In genomic region chr7:156560075-156560474, GRCh38 we compare ENCODE assay signal across 14 cellular contexts.
DNase-seq lines count a peak whose midpoint lies in the region; ATAC-seq and TF ChIP-seq lines count a peak whose summit lies in the region.
"Had no signal": no experiment of that assay in that cellular context is flagged by ENCODE, and none has a peak within 500 bp of the region (broad histone marks: within the 10 kb centered on the region; RNA-seq: fewer than 3 reads in every experiment).

No MANE protein-coding gene starts in this region.

- H3K27ac ChIP-seq in DOHH2 (ENCODE audit: low read depth, low read length) (no peak overlapping the region), lung (ENCODE audit: low read depth in 1 of 2, low read length in 1 of 2) (no peak overlapping the region)
- H3K27ac ChIP-seq: breast epithelium had no signal

- H3K4me2 ChIP-seq in DOHH2 (ENCODE audit: low read length): no peak overlapping the region

- no peaks in the 10 kb centered on the region for H3K9me2 ChIP-seq in DOHH2 (replicated peaks; ENCODE audit: control insufficient read depth, low read length)

- DNase-seq in HT1080 (ENCODE audit: low read depth) (peak; percentile 47), lung (ENCODE audit: low spot score) (peak; percentile 26), NCI-H2029 treated with DMSO at 0.1 percent for 48 hours (lab: John Stamatoyannopoulos, UW) (no peak)
- DNase-seq in activated CD4-positive, CD25-positive, alpha-beta regulatory T cell (lab: John Stamatoyannopoulos, UW): no peak
- DNase-seq: activated effector memory CD4-positive, alpha-beta T cell treated with anti-CD3 and anti-CD28 coated beads, Interleukin-2, amount 50 U/mL, for 16 hours; NCI-H187 treated with DMSO at 0.1 percent for 48 hours; stimulated activated CD4-positive, alpha-beta T cell treated with anti-CD3 and anti-CD28 coated beads, Interleukin-12 subunit alpha, Interleukin-12 subunit beta, amount 100 ng/mL, for 4 hours; T-helper 1 cell had no signal

- no peaks in the 10 kb centered on the region for H3F3A ChIP-seq in DOHH2 (ENCODE audit: control insufficient read depth, insufficient read depth)

- H3K27me3 ChIP-seq in DOHH2 (ENCODE audit: control insufficient read depth, low read length) (0 out of 2 replicates have a peak, but pooled peaks cover 2% of the 10 kb centered on the region), lung (ENCODE audit: control insufficient read depth, insufficient read depth) (no peaks in the 10 kb centered on the region)
- H3K27me3 ChIP-seq: breast epithelium had no signal

- WGBS in lung, 2 donors: 81 to 84% methylated on average over 9 of the region's 9 CpGs

- no peak for ATAC-seq in lung (ENCODE audit: insufficient read depth, low FRiP score)
- no peak for ATAC-seq in HG02970 (IDR thresholded peaks at IDR 0.05; ENCODE audit: low FRiP score, unreplicated experiment)
- no peak for ATAC-seq in GM21360 (IDR thresholded peaks at IDR 0.05; ENCODE audit: unreplicated experiment)

- H3K36me3 ChIP-seq in DOHH2 (ENCODE audit: control insufficient read depth, low read length) (no peaks in the 10 kb centered on the region), lung (ENCODE audit: control insufficient read depth in 2 of 2, insufficient read depth in 2 of 2, low read length in 2 of 2) (no peaks in the 10 kb centered on the region)
- H3K36me3 ChIP-seq: breast epithelium, HAP-1 had no signal

- no peaks in the 10 kb centered on the region for H4K20me1 ChIP-seq in DOHH2 (ENCODE audit: control insufficient read depth, insufficient read depth, low read depth, low read length)

- H3K9me3 ChIP-seq in DOHH2 (ENCODE audit: control insufficient read depth, insufficient read depth, low read length) (peaks cover 8% of the 10 kb centered on the region; the same call in 1 of the 2 replicates), lung (ENCODE audit: control insufficient read depth in 2 of 2, insufficient read depth in 1 of 2, low read length in 1 of 2) (peaks cover 0 to 2% of the 10 kb centered on the region in 2 donors)
- H3K9me3 ChIP-seq: HAP-1 had no signal

- H3K4me3 ChIP-seq in DOHH2 (ENCODE audit: low read length): no peak overlapping the region
- no peak overlapping the region for H3K4me3 ChIP-seq in WI38 (ENCODE audit: low read depth, low read length)
- H3K4me3 ChIP-seq in lung: no peak overlapping the region
- H3K4me3 ChIP-seq: breast epithelium, HAP-1 had no signal

- TF ChIP-seq CTCF in DOHH2 (IDR thresholded peaks at IDR 0.05; ENCODE audit: low read depth, low read length, poor library complexity, severe bottlenecking) (peak; percentile 29), WI38 (IDR thresholded peaks at IDR 0.05; ENCODE audit: low read depth, low read length) (0 out of 2 replicates have a peak, but pooled peaks have one; percentile 20), lung (IDR thresholded peaks at IDR 0.05; ENCODE audit: control extremely low read depth, extremely low read depth) (no peak)

- H3K79me2 ChIP-seq in DOHH2 (ENCODE audit: control insufficient read depth, low read length): no peaks in the 10 kb centered on the region

- H3K4me1 ChIP-seq in DOHH2 (ENCODE audit: control insufficient read depth, low read length): no peaks in the 10 kb centered on the region
- no peaks in the 10 kb centered on the region for H3K4me1 ChIP-seq in lung (ENCODE audit: control insufficient read depth in 2 of 2, insufficient read depth in 2 of 2, low read length in 2 of 2)
- H3K4me1 ChIP-seq: breast epithelium, HAP-1 had no signal

Comparison
In these comparisons a context has a peak if more than half of its experiments do, and no peak if none do; other contexts are left out.
1. DNase-seq: peak in HT1080 (single experiment) and lung (single experiment); none in NCI-H2029 treated with DMSO at 0.1 percent for 48 hours (single experiment) and activated CD4-positive, CD25-positive, alpha-beta regulatory T cell (0 of 4).